20 cellular contexts compared by ENCODE assay signal in the genomic region with DNA sequence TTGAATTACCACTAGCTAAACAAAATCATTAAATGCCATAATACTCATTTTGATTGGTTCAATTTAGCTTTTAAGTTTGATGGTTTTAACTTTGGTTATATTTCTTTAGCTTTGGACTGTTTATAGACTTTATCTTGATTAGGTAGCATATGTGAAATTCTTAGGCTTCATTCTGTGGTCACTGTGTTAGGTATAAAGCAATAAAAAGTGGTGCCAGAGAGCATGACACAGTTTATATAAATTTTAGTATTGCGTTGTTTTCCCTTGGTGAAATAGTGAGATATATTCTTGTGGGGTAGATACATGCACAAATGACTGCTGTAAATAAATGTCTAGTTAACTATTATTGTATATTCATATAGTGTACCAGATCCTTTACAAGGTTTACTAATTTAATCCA.
"Had no signal": no experiment of that assay in that cellular context is flagged by ENCODE, and none has a peak within 500 bp of the region (broad histone marks: within the 10 kb centered on the region; RNA-seq: fewer than 3 reads in every experiment).

No MANE protein-coding gene starts in this region.

- DNase-seq: effector memory CD8-positive, alpha-beta T cell; foreskin melanocyte; heart left ventricle; hypothalamus; kidney glomerular epithelial cell; mucosa of descending colon; naive thymus-derived CD8-positive, alpha-beta T cell; psoas muscle; retina; right lobe of liver; stimulated activated CD4-positive, alpha-beta T cell treated with anti-CD3 and anti-CD28 coated beads, Interleukin-4, amount 100 ng/mL, for 1 hour; stimulated activated CD8-positive, alpha-beta memory T cell treated with anti-CD3 and anti-CD28 coated beads, Interleukin-4, amount 100 ng/mL, for 48 hours; stimulated activated naive CD8-positive, alpha-beta T cell treated with anti-CD3 and anti-CD28 coated beads, Interleukin-15, Interleukin-2, amounts not matched to agents 100 U/mL and 50 U/mL, for 24 hours; thyroid gland had no signal

- H3K4me3 Mint-ChIP-seq: effector memory CD8-positive, alpha-beta T cell; naive thymus-derived CD8-positive, alpha-beta T cell; stimulated activated effector memory CD8-positive, alpha-beta T cell treated with anti-CD3 and anti-CD28 coated beads, Interleukin-12 subunit alpha, Interleukin-12 subunit beta, amount 100 ng/mL, for 72 hours; type B pancreatic cell had no signal

- H3K36me3 Mint-ChIP-seq: stimulated activated effector memory CD8-positive, alpha-beta T cell treated with anti-CD3 and anti-CD28 coated beads, Interleukin-12 subunit alpha, Interleukin-12 subunit beta, amount 100 ng/mL, for 72 hours had no signal

- H3K9me3 ChIP-seq: neutrophil, thyroid gland had no signal

- H3K27ac ChIP-seq: epithelial cell of prostate, esophagus muscularis mucosa, heart left ventricle, neutrophil, psoas muscle, right lobe of liver, suprapubic skin, thyroid gland had no signal

- H3K4me1 Mint-ChIP-seq: naive thymus-derived CD8-positive, alpha-beta T cell; stimulated activated effector memory CD8-positive, alpha-beta T cell treated with anti-CD3 and anti-CD28 coated beads, Interleukin-12 subunit alpha, Interleukin-12 subunit beta, amount 100 ng/mL, for 72 hours had no signal

- H3K36me3 ChIP-seq: esophagus muscularis mucosa, heart left ventricle, neutrophil, right lobe of liver, suprapubic skin, thyroid gland had no signal

- H3K4me1 ChIP-seq: esophagus muscularis mucosa, heart left ventricle, psoas muscle, right lobe of liver, suprapubic skin, thyroid gland had no signal

- H3K4me3 ChIP-seq: esophagus muscularis mucosa, heart left ventricle, mucosa of descending colon, psoas muscle, right lobe of liver, suprapubic skin, thyroid gland had no signal

- H3K27ac Mint-ChIP-seq: effector memory CD8-positive, alpha-beta T cell; naive thymus-derived CD8-positive, alpha-beta T cell; stimulated activated effector memory CD8-positive, alpha-beta T cell treated with anti-CD3 and anti-CD28 coated beads, Interleukin-12 subunit alpha, Interleukin-12 subunit beta, amount 100 ng/mL, for 72 hours; type B pancreatic cell had no signal

- ATAC-seq: effector memory CD8-positive, alpha-beta T cell; heart left ventricle; mucosa of descending colon; naive thymus-derived CD8-positive, alpha-beta T cell; psoas muscle; right lobe of liver; stimulated activated effector memory CD8-positive, alpha-beta T cell treated with anti-CD3 and anti-CD28 coated beads, Interleukin-12 subunit alpha, Interleukin-12 subunit beta, amount 100 ng/mL, for 72 hours; stimulated activated naive CD8-positive, alpha-beta T cell treated with anti-CD3 and anti-CD28 coated beads, Interleukin-15, Interleukin-2, amounts not matched to agents 100 U/mL and 50 U/mL, for 24 hours had no signal

- H3K27me3 ChIP-seq: esophagus muscularis mucosa, heart left ventricle, neutrophil, right lobe of liver, suprapubic skin, thyroid gland had no signal

- H3K27me3 Mint-ChIP-seq: effector memory CD8-positive, alpha-beta T cell; naive thymus-derived CD8-positive, alpha-beta T cell had no signal
